Comparison of ENCODE assay signal across 1 cellular context in the genomic region with DNA sequence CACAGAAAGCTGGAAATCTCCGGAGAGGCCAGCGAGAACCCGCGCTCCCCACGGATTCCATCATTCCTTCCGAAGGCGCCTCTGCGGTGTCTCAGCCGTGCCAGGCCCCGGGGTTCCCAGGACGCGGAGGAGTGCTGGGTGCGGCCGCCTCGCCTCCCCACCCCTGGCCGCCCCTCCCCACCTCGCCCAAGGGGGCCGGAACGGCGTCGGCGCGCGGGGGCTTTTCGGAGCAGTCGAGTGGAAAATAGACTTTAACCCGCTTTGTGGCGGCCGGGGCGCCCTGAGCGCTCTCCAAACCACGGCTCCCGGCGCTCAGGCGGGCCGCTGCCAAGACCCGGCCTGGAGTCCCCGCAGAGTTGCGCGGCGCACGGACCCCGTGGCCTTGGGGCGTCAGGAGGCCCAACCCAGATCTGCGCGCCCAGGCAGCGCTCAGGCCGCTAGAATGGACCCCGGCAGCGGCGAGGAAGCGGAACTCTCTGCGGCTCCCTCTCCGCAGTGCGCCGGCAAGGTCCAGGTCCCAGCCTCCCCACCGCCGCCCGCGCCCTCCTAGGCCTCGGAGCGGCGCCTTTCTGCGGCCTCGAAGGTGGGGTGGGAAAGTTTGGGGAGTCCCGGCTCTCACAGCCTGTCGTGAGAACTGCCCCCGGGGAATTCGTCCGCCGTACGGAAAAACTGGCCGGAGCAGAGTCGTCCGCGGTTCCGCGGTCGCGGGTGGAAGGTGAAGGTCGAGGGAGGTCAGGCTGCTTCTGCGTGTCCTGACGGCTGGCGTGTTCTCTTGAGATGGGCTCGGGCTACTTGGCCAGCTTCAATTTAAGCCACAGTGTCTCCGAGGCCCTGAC.
TF ChIP-seq lines count a peak whose summit lies in the region.

No MANE protein-coding gene starts in this region.

TF ChIP-seq in HepG2, 621 proteins besides CTCF, POLR2A, EP300 and RAD21 (continued from another document and continues in another):
- peak; percentile 80; the same call in 1 of the 2 replicates for TF ChIP-seq HES4 (CRISPR knock-in tag; IDR thresholded peaks at IDR 0.05; ENCODE audit: borderline replicate concordance)
- peak; percentile 79; the same call in 1 of the 2 replicates for TF ChIP-seq KLF12 (CRISPR knock-in tag; IDR thresholded peaks at IDR 0.05; ENCODE audit: borderline replicate concordance)
- no peak for TF ChIP-seq ZNF24 (IDR thresholded peaks at IDR 0.05)
- no peak for TF ChIP-seq TRIM24 (CRISPR knock-in tag; IDR thresholded peaks at IDR 0.05)
- peak; percentile 29; the same call in 1 of the 2 replicates for TF ChIP-seq ZNF703 (CRISPR knock-in tag; IDR thresholded peaks at IDR 0.05; ENCODE audit: borderline replicate concordance)
- TF ChIP-seq, protein P1, sequence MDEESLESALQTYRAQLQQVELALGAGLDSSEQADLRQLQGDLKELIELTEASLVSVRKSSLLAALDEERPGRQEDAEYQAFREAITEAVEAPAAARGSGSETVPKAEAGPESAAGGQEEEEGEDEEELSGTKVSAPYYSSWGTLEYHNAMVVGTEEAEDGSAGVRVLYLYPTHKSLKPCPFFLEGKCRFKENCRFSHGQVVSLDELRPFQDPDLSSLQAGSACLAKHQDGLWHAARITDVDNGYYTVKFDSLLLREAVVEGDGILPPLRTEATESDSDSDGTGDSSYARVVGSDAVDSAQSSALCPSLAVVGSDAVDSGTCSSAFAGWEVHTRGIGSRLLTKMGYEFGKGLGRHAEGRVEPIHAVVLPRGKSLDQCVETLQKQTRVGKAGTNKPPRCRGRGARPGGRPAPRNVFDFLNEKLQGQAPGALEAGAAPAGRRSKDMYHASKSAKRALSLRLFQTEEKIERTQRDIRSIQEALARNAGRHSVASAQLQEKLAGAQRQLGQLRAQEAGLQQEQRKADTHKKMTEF (CRISPR knock-in tag; IDR thresholded peaks at IDR 0.05), result peak; percentile 69; the same call in 1 of the 2 replicates
- TF ChIP-seq, protein P2, sequence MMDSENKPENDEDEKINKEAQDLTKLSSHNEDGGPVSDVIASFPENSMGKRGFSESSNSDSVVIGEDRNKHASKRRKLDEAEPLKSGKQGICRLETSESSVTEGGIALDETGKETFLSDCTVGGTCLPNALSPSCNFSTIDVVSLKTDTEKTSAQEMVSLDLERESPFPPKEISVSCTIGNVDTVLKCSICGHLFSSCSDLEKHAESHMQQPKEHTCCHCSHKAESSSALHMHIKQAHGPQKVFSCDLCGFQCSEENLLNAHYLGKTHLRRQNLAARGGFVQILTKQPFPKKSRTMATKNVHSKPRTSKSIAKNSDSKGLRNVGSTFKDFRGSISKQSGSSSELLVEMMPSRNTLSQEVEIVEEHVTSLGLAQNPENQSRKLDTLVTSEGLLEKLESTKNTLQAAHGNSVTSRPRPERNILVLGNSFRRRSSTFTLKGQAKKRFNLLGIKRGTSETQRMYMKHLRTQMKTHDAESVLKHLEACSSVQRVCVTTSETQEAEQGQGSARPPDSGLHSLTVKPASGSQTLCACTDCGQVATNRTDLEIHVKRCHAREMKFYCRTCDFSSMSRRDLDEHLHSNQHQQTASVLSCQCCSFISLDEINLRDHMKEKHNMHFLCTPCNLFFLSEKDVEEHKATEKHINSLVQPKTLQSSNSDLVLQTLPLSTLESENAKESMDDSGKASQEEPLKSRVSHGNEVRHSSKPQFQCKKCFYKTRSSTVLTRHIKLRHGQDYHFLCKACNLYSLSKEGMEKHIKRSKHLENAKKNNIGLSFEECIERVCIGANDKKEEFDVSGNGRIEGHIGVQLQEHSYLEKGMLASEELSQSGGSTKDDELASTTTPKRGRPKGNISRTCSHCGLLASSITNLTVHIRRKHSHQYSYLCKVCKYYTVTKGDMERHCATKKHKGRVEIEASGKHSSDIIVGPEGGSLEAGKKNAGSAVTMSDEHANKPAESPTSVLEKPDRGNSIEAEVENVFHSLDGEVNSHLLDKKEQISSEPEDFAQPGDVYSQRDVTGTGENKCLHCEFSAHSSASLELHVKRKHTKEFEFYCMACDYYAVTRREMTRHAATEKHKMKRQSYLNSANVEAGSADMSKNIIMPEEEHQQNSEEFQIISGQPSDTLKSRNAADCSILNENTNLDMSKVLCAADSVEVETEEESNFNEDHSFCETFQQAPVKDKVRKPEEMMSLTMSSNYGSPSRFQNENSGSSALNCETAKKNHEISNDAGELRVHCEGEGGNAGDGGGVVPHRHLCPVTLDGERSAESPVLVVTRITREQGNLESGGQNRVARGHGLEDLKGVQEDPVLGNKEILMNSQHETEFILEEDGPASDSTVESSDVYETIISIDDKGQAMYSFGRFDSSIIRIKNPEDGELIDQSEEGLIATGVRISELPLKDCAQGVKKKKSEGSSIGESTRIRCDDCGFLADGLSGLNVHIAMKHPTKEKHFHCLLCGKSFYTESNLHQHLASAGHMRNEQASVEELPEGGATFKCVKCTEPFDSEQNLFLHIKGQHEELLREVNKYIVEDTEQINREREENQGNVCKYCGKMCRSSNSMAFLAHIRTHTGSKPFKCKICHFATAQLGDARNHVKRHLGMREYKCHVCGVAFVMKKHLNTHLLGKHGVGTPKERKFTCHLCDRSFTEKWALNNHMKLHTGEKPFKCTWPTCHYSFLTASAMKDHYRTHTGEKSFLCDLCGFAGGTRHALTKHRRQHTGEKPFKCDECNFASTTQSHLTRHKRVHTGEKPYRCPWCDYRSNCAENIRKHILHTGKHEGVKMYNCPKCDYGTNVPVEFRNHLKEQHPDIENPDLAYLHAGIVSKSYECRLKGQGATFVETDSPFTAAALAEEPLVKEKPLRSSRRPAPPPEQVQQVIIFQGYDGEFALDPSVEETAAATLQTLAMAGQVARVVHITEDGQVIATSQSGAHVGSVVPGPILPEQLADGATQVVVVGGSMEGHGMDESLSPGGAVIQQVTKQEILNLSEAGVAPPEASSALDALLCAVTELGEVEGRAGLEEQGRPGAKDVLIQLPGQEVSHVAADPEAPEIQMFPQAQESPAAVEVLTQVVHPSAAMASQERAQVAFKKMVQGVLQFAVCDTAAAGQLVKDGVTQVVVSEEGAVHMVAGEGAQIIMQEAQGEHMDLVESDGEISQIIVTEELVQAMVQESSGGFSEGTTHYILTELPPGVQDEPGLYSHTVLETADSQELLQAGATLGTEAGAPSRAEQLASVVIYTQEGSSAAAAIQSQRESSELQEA (CRISPR knock-in tag; IDR thresholded peaks at IDR 0.05; ENCODE audit: not compliant biosample characterization), result no peak
- peak; percentile 74; the same call in 1 of the 2 replicates for TF ChIP-seq ZNF747 (CRISPR knock-in tag; IDR thresholded peaks at IDR 0.05; ENCODE audit: borderline replicate concordance)
- TF ChIP-seq, protein P3, sequence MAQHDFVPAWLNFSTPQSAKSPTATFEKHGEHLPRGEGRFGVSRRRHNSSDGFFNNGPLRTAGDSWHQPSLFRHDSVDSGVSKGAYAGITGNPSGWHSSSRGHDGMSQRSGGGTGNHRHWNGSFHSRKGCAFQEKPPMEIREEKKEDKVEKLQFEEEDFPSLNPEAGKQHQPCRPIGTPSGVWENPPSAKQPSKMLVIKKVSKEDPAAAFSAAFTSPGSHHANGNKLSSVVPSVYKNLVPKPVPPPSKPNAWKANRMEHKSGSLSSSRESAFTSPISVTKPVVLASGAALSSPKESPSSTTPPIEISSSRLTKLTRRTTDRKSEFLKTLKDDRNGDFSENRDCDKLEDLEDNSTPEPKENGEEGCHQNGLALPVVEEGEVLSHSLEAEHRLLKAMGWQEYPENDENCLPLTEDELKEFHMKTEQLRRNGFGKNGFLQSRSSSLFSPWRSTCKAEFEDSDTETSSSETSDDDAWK (CRISPR knock-in tag; IDR thresholded peaks at IDR 0.05), result no peak
- TF ChIP-seq, protein P4, sequence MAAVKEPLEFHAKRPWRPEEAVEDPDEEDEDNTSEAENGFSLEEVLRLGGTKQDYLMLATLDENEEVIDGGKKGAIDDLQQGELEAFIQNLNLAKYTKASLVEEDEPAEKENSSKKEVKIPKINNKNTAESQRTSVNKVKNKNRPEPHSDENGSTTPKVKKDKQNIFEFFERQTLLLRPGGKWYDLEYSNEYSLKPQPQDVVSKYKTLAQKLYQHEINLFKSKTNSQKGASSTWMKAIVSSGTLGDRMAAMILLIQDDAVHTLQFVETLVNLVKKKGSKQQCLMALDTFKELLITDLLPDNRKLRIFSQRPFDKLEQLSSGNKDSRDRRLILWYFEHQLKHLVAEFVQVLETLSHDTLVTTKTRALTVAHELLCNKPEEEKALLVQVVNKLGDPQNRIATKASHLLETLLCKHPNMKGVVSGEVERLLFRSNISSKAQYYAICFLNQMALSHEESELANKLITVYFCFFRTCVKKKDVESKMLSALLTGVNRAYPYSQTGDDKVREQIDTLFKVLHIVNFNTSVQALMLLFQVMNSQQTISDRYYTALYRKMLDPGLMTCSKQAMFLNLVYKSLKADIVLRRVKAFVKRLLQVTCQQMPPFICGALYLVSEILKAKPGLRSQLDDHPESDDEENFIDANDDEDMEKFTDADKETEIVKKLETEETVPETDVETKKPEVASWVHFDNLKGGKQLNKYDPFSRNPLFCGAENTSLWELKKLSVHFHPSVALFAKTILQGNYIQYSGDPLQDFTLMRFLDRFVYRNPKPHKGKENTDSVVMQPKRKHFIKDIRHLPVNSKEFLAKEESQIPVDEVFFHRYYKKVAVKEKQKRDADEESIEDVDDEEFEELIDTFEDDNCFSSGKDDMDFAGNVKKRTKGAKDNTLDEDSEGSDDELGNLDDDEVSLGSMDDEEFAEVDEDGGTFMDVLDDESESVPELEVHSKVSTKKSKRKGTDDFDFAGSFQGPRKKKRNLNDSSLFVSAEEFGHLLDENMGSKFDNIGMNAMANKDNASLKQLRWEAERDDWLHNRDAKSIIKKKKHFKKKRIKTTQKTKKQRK (IDR thresholded peaks at IDR 0.05; ENCODE audit: low read length), result no peak
- TF ChIP-seq, protein P5, sequence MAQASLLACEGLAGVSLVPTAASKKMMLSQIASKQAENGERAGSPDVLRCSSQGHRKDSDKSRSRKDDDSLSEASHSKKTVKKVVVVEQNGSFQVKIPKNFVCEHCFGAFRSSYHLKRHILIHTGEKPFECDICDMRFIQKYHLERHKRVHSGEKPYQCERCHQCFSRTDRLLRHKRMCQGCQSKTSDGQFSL (CRISPR knock-in tag; IDR thresholded peaks at IDR 0.05), result no peak
- TF ChIP-seq, protein P6, sequence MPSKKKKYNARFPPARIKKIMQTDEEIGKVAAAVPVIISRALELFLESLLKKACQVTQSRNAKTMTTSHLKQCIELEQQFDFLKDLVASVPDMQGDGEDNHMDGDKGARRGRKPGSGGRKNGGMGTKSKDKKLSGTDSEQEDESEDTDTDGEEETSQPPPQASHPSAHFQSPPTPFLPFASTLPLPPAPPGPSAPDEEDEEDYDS (CRISPR knock-in tag; IDR thresholded peaks at IDR 0.05), result no peak
- TF ChIP-seq ATRX (CRISPR knock-in tag; IDR thresholded peaks at IDR 0.05; ENCODE audit: borderline replicate concordance), result no peak
- TF ChIP-seq TP53 (CRISPR knock-in tag; conservative IDR thresholded peaks at IDR 0.05), result 0 out of 2 replicates have a peak, but pooled peaks have one; percentile 54
- TF ChIP-seq SAFB2 (CRISPR knock-in tag; IDR thresholded peaks at IDR 0.05; ENCODE audit: borderline replicate concordance, low read depth), result 0 out of 2 replicates have a peak, but pooled peaks have one; percentile 20
- TF ChIP-seq, protein P7, sequence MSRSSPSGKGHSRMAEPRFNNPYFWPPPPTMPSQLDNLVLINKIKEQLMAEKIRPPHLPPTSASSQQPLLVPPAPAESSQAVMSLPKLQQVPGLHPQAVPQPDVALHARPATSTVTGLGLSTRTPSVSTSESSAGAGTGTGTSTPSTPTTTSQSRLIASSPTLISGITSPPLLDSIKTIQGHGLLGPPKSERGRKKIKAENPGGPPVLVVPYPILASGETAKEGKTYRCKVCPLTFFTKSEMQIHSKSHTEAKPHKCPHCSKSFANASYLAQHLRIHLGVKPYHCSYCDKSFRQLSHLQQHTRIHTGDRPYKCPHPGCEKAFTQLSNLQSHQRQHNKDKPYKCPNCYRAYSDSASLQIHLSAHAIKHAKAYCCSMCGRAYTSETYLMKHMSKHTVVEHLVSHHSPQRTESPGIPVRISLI (CRISPR knock-in tag; IDR thresholded peaks at IDR 0.05; ENCODE audit: borderline replicate concordance), result no peak
- TF ChIP-seq, protein P8, sequence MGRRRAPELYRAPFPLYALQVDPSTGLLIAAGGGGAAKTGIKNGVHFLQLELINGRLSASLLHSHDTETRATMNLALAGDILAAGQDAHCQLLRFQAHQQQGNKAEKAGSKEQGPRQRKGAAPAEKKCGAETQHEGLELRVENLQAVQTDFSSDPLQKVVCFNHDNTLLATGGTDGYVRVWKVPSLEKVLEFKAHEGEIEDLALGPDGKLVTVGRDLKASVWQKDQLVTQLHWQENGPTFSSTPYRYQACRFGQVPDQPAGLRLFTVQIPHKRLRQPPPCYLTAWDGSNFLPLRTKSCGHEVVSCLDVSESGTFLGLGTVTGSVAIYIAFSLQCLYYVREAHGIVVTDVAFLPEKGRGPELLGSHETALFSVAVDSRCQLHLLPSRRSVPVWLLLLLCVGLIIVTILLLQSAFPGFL (CRISPR knock-in tag; IDR thresholded peaks at IDR 0.05), result no peak
- TF ChIP-seq ZFP1 (CRISPR knock-in tag; IDR thresholded peaks at IDR 0.05), result no peak
- TF ChIP-seq, protein P9, sequence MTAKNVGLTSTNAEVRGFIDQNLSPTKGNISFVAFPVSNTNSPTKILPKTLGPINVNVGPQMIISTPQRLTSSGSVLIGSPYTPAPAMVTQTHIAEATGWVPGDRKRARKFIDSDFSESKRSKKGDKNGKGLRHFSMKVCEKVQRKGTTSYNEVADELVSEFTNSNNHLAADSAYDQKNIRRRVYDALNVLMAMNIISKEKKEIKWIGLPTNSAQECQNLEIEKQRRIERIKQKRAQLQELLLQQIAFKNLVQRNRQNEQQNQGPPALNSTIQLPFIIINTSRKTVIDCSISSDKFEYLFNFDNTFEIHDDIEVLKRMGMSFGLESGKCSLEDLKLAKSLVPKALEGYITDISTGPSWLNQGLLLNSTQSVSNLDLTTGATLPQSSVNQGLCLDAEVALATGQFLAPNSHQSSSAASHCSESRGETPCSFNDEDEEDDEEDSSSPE (CRISPR knock-in tag; IDR thresholded peaks at IDR 0.05), result peak; percentile 91
- TF ChIP-seq ZNF790 (CRISPR knock-in tag; IDR thresholded peaks at IDR 0.05; ENCODE audit: borderline replicate concordance), result peak; percentile 51
- TF ChIP-seq, protein P10, sequence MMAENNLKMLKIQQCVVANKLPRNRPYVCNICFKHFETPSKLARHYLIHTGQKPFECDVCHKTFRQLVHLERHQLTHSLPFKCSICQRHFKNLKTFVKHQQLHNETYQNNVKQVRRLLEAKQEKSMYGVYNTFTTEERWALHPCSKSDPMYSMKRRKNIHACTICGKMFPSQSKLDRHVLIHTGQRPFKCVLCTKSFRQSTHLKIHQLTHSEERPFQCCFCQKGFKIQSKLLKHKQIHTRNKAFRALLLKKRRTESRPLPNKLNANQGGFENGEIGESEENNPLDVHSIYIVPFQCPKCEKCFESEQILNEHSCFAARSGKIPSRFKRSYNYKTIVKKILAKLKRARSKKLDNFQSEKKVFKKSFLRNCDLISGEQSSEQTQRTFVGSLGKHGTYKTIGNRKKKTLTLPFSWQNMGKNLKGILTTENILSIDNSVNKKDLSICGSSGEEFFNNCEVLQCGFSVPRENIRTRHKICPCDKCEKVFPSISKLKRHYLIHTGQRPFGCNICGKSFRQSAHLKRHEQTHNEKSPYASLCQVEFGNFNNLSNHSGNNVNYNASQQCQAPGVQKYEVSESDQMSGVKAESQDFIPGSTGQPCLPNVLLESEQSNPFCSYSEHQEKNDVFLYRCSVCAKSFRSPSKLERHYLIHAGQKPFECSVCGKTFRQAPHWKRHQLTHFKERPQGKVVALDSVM (CRISPR knock-in tag; IDR thresholded peaks at IDR 0.05), result no peak
- no peak for TF ChIP-seq ZNF577 (CRISPR knock-in tag; IDR thresholded peaks at IDR 0.05; ENCODE audit: borderline replicate concordance, low read depth)
- TF ChIP-seq ZNF121 (CRISPR knock-in tag; IDR thresholded peaks at IDR 0.05), result peak; percentile 22; the same call in 1 of the 2 replicates
- TF ChIP-seq HOXA5 (CRISPR knock-in tag; IDR thresholded peaks at IDR 0.05), result no peak
- peak; percentile 58 for TF ChIP-seq PHF20 (CRISPR knock-in tag; IDR thresholded peaks at IDR 0.05)
- peak; percentile 90 for TF ChIP-seq POGZ (CRISPR knock-in tag; IDR thresholded peaks at IDR 0.05)
- TF ChIP-seq, protein P11, sequence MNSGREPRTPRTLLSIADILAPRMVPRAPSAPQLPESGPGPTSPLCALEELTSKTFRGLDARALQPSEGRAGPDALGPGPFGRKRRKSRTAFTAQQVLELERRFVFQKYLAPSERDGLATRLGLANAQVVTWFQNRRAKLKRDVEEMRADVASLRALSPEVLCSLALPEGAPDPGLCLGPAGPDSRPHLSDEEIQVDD (CRISPR knock-in tag; IDR thresholded peaks at IDR 0.05; ENCODE audit: borderline replicate concordance), result no peak
- no peak for TF ChIP-seq MEIS1 (CRISPR knock-in tag; IDR thresholded peaks at IDR 0.05; ENCODE audit: borderline replicate concordance)
